11 cellular contexts compared by ENCODE assay signal in the genomic region with DNA sequence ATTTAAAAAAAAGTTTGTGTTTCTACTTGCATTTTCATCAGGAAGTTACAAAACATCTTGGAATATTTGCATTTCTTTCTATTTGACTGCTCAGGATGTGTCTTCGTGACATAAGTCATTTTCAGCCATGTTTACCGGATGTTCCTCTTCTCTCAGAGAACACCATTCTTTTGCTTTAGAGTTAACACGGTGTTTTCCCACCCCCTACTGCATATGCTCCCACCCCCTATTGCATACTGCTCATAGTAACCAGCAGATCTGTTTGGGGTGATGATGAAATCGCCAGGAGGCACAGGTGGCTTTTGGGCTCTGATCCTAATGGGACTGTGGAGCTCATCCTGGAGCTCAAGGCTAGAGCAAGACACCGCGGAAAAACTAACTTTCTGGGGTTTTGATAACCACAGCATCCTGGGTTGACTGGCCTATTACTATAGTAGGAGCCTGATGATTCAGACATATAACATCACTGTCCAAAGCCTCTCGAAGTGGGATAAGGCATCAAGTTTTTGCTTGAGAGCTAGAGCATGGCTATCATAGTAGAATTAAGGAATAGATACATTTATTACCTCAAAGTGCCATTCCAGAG.
DNase-seq lines count a peak whose midpoint lies in the region; ATAC-seq and TF ChIP-seq lines count a peak whose summit lies in the region.
"Had no signal": no experiment of that assay in that cellular context is flagged by ENCODE, and none has a peak within 500 bp of the region (broad histone marks: within the 10 kb centered on the region; RNA-seq: fewer than 3 reads in every experiment).

No MANE protein-coding gene starts in this region.

- H3K79me2 ChIP-seq in OCI-LY7 (ENCODE audit: insufficient read depth, low read depth, low read length) = no peaks in the 10 kb centered on the region

- POLR2A ChIA-PET in OCI-LY7 (lab: Charles Lee) (interaction anchor here (0.6 to 4.0 kb wide), 11 partner anchors 10 to 201 kb away, joined by 3 to 15 read pairs (median 3); no protein-coding TSS in a partner anchor), WTC11 (lab: Charles Lee) (no interaction called here)
- POLR2A ChIA-PET in CD8-positive, alpha-beta memory T cell (lab: Charles Lee) = no interaction called here

- H3K4me3 ChIP-seq in OCI-LY7 (ENCODE audit: low read depth, low read length, poor library complexity, severe bottlenecking) = peak overlapping the region; percentile 29
- no peak overlapping the region for H3K4me3 ChIP-seq in CD8-positive, alpha-beta memory T cell (ENCODE audit: low read length)
- H3K4me3 ChIP-seq: MG63, psoas muscle had no signal

- H3K27me3 Mint-ChIP-seq in CD8-positive, alpha-beta memory T cell = peaks cover 16 to 49% of the 10 kb centered on the region in 2 donors
- H3K27me3 Mint-ChIP-seq in WTC11 (ENCODE audit: low read depth) = no peaks in the 10 kb centered on the region

- H3K36me3 Mint-ChIP-seq in CD8-positive, alpha-beta memory T cell = no peaks in the 10 kb centered on the region
- no peaks in the 10 kb centered on the region for H3K36me3 Mint-ChIP-seq in WTC11

- peak; percentile 70 for ATAC-seq in GM19372 (IDR thresholded peaks at IDR 0.05; ENCODE audit: low read depth, unreplicated experiment)
- ATAC-seq in HG02870 (IDR thresholded peaks at IDR 0.05; ENCODE audit: unreplicated experiment) = peak; percentile 79
- no peak for ATAC-seq in sciatic nerve
- ATAC-seq in WTC11 = no peak
- ATAC-seq: psoas muscle had no signal

- DNase-seq in Daoy (ENCODE audit: low read depth) = peak; percentile 17
- DNase-seq in OCI-LY7 (ENCODE audit: low spot score) = peak; percentile 62
- DNase-seq in CD8-positive, alpha-beta memory T cell = no peak
- no peak for DNase-seq in sciatic nerve (ENCODE audit: low spot score)
- no peak for DNase-seq in WTC11 (ENCODE audit: low spot score)
- DNase-seq in NK-92 treated with Interleukin-12 subunit alpha and Interleukin-12 subunit beta, amount 100 ng/mL, for 24 hours (lab: John Stamatoyannopoulos, UW) = no peak
- DNase-seq: MG63, psoas muscle had no signal

- no peaks in the 10 kb centered on the region for H3K9me2 ChIP-seq in OCI-LY7 (ENCODE audit: insufficient read depth, low read length)

- H3K27ac Mint-ChIP-seq in CD8-positive, alpha-beta memory T cell = no peak overlapping the region
- H3K27ac Mint-ChIP-seq in WTC11 = no peak overlapping the region
- H3K27ac Mint-ChIP-seq: T-helper 1 cell treated with Interleukin-12 subunit alpha and Interleukin-12 subunit beta and Interleukin-4 antibody, amounts not matched to agents 30 μg/mL and 1 μg/mL, for 36 hours had no signal

- H4K20me1 ChIP-seq in OCI-LY7 (ENCODE audit: insufficient read depth, low read length) = no peaks in the 10 kb centered on the region

- BruUV-seq in OCI-LY7 (replicated peaks; lab: Mats Ljungman, UMichigan) = no TSS peak

- H3K36me3 ChIP-seq in OCI-LY7 (ENCODE audit: insufficient read depth, low read length) = no peaks in the 10 kb centered on the region
- H3K36me3 ChIP-seq in CD8-positive, alpha-beta memory T cell (ENCODE audit: insufficient read depth, low read length) = no peaks in the 10 kb centered on the region
- H3K36me3 ChIP-seq: MG63 had no signal

- peak overlapping the region; percentile 67 for H3K4me2 ChIP-seq in OCI-LY7 (ENCODE audit: low read length)

- no peak overlapping the region for H3K4me3 Mint-ChIP-seq in CD8-positive, alpha-beta memory T cell
- no peak overlapping the region for H3K4me3 Mint-ChIP-seq in WTC11
- H3K4me3 Mint-ChIP-seq: T-helper 1 cell treated with Interleukin-12 subunit alpha and Interleukin-12 subunit beta and Interleukin-4 antibody, amounts not matched to agents 30 μg/mL and 1 μg/mL, for 36 hours had no signal

- peaks cover 3% of the 10 kb centered on the region for H3K27me3 ChIP-seq in CD8-positive, alpha-beta memory T cell (ENCODE audit: insufficient read depth, low read length, poor library complexity, severe bottlenecking)
- H3K27me3 ChIP-seq: MG63 had no signal

- intact Hi-C loops in OCI-LY7 (cut with micrococcal nuclease; ENCODE audit: unreplicated experiment) = loop anchor here (10.0 kb wide), 1 partner anchor 1254 kb away; no protein-coding TSS in a partner anchor
- intact Hi-C loops in sciatic nerve (cut with DNase I) = no loop called here

- H3K4me1 ChIP-seq in OCI-LY7 (ENCODE audit: insufficient read depth, low read length, poor library complexity, severe bottlenecking) = peaks cover 34% of the 10 kb centered on the region
- peaks cover 3% of the 10 kb centered on the region for H3K4me1 ChIP-seq in CD8-positive, alpha-beta memory T cell (ENCODE audit: insufficient read depth, low read length)
- H3K4me1 ChIP-seq: psoas muscle had no signal

- H3K4me1 Mint-ChIP-seq in CD8-positive, alpha-beta memory T cell = peaks cover 14 to 17% (median 15%) of the 10 kb centered on the region in 3 donors
- no peaks in the 10 kb centered on the region for H3K4me1 Mint-ChIP-seq in WTC11

- CTCF ChIA-PET in OCI-LY7 (lab: Charles Lee; ENCODE audit: unreplicated experiment) (interaction anchor here (1.0 to 1.3 kb wide), 2 partner anchors 15 to 18 kb away, joined by 3 to 6 read pairs; no protein-coding TSS in a partner anchor), WTC11 (lab: Charles Lee) (interaction anchor here (1.0 kb wide), 1 partner anchor 18 kb away, joined by 3 read pairs; no protein-coding TSS in a partner anchor)
- CTCF ChIA-PET in CD8-positive, alpha-beta memory T cell (lab: Charles Lee) = interaction anchor here (1.0 kb wide), 1 partner anchor 9 kb away, joined by 4 read pairs; no protein-coding TSS in a partner anchor

- peak overlapping the region; percentile 12 for H3K27ac ChIP-seq in OCI-LY7 (ENCODE audit: low read depth, low read length, poor library complexity, severe bottlenecking)
- no peak overlapping the region for H3K27ac ChIP-seq in CD8-positive, alpha-beta memory T cell (ENCODE audit: low read depth, low read length)
- H3K27ac ChIP-seq: psoas muscle had no signal

- no peaks in the 10 kb centered on the region for H3K9me3 Mint-ChIP-seq in CD8-positive, alpha-beta memory T cell
- no peaks in the 10 kb centered on the region for H3K9me3 Mint-ChIP-seq in WTC11
- H3K9me3 Mint-ChIP-seq: T-helper 1 cell treated with Interleukin-12 subunit alpha and Interleukin-12 subunit beta and Interleukin-4 antibody, amounts not matched to agents 30 μg/mL and 1 μg/mL, for 36 hours had no signal

- H2AFZ ChIP-seq in OCI-LY7 (ENCODE audit: low read length) = peak overlapping the region; percentile 92

- no peaks in the 10 kb centered on the region for H3K9me3 ChIP-seq in OCI-LY7 (ENCODE audit: low read length)
- H3K9me3 ChIP-seq in CD8-positive, alpha-beta memory T cell (ENCODE audit: low read length) = no peaks in the 10 kb centered on the region
- H3K9me3 ChIP-seq: MG63, psoas muscle had no signal

- no peak for TF ChIP-seq CTCF in OCI-LY7 (conservative IDR thresholded peaks at IDR 0.05; ENCODE audit: low read length)
- no peak for TF ChIP-seq CTCF in WTC11 (IDR thresholded peaks at IDR 0.05)

TF ChIP-seq in WTC11, 78 proteins besides CTCF, POLR2A, EP300 and RAD21:
- no peak for TF ChIP-seq EMX1 (CRISPR knock-in tag; IDR thresholded peaks at IDR 0.05)
- TF ChIP-seq, protein P1, sequence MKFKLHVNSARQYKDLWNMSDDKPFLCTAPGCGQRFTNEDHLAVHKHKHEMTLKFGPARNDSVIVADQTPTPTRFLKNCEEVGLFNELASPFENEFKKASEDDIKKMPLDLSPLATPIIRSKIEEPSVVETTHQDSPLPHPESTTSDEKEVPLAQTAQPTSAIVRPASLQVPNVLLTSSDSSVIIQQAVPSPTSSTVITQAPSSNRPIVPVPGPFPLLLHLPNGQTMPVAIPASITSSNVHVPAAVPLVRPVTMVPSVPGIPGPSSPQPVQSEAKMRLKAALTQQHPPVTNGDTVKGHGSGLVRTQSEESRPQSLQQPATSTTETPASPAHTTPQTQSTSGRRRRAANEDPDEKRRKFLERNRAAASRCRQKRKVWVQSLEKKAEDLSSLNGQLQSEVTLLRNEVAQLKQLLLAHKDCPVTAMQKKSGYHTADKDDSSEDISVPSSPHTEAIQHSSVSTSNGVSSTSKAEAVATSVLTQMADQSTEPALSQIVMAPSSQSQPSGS (CRISPR knock-in tag; IDR thresholded peaks at IDR 0.05; ENCODE audit: borderline replicate concordance, low read depth) = no peak
- TF ChIP-seq, protein P2, sequence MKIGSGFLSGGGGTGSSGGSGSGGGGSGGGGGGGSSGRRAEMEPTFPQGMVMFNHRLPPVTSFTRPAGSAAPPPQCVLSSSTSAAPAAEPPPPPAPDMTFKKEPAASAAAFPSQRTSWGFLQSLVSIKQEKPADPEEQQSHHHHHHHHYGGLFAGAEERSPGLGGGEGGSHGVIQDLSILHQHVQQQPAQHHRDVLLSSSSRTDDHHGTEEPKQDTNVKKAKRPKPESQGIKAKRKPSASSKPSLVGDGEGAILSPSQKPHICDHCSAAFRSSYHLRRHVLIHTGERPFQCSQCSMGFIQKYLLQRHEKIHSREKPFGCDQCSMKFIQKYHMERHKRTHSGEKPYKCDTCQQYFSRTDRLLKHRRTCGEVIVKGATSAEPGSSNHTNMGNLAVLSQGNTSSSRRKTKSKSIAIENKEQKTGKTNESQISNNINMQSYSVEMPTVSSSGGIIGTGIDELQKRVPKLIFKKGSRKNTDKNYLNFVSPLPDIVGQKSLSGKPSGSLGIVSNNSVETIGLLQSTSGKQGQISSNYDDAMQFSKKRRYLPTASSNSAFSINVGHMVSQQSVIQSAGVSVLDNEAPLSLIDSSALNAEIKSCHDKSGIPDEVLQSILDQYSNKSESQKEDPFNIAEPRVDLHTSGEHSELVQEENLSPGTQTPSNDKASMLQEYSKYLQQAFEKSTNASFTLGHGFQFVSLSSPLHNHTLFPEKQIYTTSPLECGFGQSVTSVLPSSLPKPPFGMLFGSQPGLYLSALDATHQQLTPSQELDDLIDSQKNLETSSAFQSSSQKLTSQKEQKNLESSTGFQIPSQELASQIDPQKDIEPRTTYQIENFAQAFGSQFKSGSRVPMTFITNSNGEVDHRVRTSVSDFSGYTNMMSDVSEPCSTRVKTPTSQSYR (CRISPR knock-in tag; IDR thresholded peaks at IDR 0.05) = no peak

Comparison
In these comparisons a context has a peak if more than half of its experiments do, and no peak if none do; other contexts are left out.
1. DNase-seq: peak in Daoy (single experiment) and OCI-LY7 (single experiment); none in CD8-positive, alpha-beta memory T cell (0 of 5), sciatic nerve (single experiment), WTC11 (single experiment) and NK-92 treated with Interleukin-12 subunit alpha and Interleukin-12 subunit beta, amount 100 ng/mL, for 24 hours (single experiment).
2. ATAC-seq: peak in GM19372 (single experiment) and HG02870 (single experiment); none in sciatic nerve (single experiment) and WTC11 (single experiment).